Comparison of ENCODE assay signal across 8 cellular contexts in the genomic region with DNA sequence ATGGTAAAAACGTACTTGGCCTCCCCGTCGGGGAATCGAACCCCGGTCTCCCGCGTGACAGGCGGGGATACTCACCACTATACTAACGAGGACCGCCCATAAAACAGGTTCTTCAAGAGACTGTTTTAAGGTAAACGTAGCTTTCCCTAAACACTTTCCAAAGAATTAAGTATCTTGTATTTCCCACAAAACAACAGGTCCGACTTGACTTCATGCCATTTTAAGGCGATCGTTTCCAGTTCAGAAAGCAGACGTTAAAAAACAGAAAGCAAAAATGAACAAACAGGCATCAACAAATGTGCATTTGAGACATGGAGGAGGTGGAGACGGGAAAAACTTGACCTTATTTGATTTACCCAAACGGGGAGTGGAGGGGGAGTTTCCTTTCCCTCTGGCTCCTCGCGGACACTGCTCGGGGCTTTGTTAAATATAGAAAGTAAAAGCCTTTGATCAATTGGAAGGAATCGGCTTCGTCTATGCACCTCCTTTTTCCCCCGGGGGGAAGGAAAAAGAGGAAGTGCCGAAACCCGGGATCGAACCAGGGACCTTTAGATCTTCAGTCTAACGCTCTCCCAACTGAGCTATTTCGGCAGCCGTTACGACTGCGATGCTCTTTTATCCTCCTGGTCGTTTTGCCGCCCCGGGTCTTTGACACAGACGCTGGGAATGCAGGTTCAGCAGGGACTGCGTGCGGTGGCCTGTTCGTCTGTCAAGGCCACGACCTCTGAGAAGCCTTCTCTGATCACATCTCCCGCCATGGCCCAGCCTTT. TPM values are rescaled to one million over a fixed set of nuclear protein-coding genes. Genes with fewer than 3 reads are reported as not detected.
DNase-seq lines count a peak whose midpoint lies in the region; ATAC-seq and TF ChIP-seq lines count a peak whose summit lies in the region.

No MANE protein-coding gene starts in this region.

- H3K9me2 ChIP-seq in hepatocyte (replicated peaks; ENCODE audit: insufficient read depth), result no peaks in the 10 kb centered on the region

- no peaks in the 10 kb centered on the region for H3K9me3 ChIP-seq in hepatocyte (ENCODE audit: low read depth)

- H3K27me3 ChIP-seq in GM06990 (replicated peaks; ENCODE audit: control insufficient read depth, insufficient read depth, low read length) (no peaks in the 10 kb centered on the region), hepatocyte (no peaks in the 10 kb centered on the region)

- TF ChIP-seq CTCF in GM06990 (IDR thresholded peaks at IDR 0.05; ENCODE audit: insufficient read depth, low read length, poor library complexity, severe bottlenecking) (no peak), hepatocyte (IDR thresholded peaks at IDR 0.05; ENCODE audit: poor library complexity) (no peak)

- H3K4me1 ChIP-seq in hepatocyte (ENCODE audit: insufficient read depth), result no peaks in the 10 kb centered on the region

- peak overlapping the region; percentile 95 for H3K27ac ChIP-seq in hepatocyte

- H3K4me2 ChIP-seq in hepatocyte, result peak overlapping the region; percentile 71

- DNase-seq in GM06990 (ENCODE audit: extremely low read depth, insufficient read length) (peak; percentile 86), RPMI7951 (ENCODE audit: low read depth) (peak; percentile 81), amniotic epithelial cell (ENCODE audit: low read depth) (peak; percentile 76), hepatocyte (ENCODE audit: low spot score) (peak; percentile 95), skeletal muscle cell (ENCODE audit: low read depth) (no peak), anterior cingulate cortex (lab: John Stamatoyannopoulos, UW) (no peak), hippocampal formation (lab: John Stamatoyannopoulos, UW) (no peak)

- peak overlapping the region; percentile 52 for H3K4me3 ChIP-seq in GM06990 (replicated peaks; ENCODE audit: low read depth, low read length)
- H3K4me3 ChIP-seq in hepatocyte, result peak overlapping the region; percentile 63
- peak overlapping the region; percentile 61 for H3K4me3 ChIP-seq in skeletal muscle cell (ENCODE audit: low read depth, low read length)

- H4K20me1 ChIP-seq in hepatocyte (ENCODE audit: insufficient read depth, poor library complexity, severe bottlenecking), result no peaks in the 10 kb centered on the region

- H3K36me3 ChIP-seq in GM06990 (ENCODE audit: control insufficient read depth, insufficient read depth, low read length) (no peaks in the 10 kb centered on the region), hepatocyte (replicated peaks; ENCODE audit: insufficient read depth, low read depth) (no peaks in the 10 kb centered on the region)

- ATAC-seq in HG02759 (IDR thresholded peaks at IDR 0.05; ENCODE audit: unreplicated experiment), result peak; percentile 77

- no peaks in the 10 kb centered on the region for H3K79me2 ChIP-seq in hepatocyte

- WGBS in hepatocyte (ENCODE audit: low lambda C conversion rate, missing lambda C conversion rate), result under 1% methylated on average over 40 of the region's 40 CpGs

- peak overlapping the region; percentile 63 for H2AFZ ChIP-seq in hepatocyte

RNA-seq across cellular contexts. Expression of gene UBC, which starts 13.1 kb away (rescaled TPM):
- total RNA-seq in RPMI7951 (2014; rRNA removed; shearing (Covaris generic)), result 951 and 1,170 TPM in 2 replicates
- total RNA-seq in hepatocyte, result 1,410 and 1,439 TPM in 2 replicates
- polyA plus RNA-seq in hepatocyte, result 1,142 and 1,267 TPM in 2 replicates

Comparison
In these comparisons a context has a peak if more than half of its experiments do, and no peak if none do; other contexts are left out.
1. DNase-seq: peak in GM06990 (single experiment), RPMI7951 (single experiment), amniotic epithelial cell (single experiment) and hepatocyte (single experiment); none in skeletal muscle cell (single experiment), anterior cingulate cortex (0 of 58) and hippocampal formation (0 of 2).
2. Peak in every context shown above with its lines, with median percentiles within 50 percentile points of each other: H3K4me3 ChIP-seq.